Comparison of ENCODE assay signal across 1 cellular context in the genomic region with DNA sequence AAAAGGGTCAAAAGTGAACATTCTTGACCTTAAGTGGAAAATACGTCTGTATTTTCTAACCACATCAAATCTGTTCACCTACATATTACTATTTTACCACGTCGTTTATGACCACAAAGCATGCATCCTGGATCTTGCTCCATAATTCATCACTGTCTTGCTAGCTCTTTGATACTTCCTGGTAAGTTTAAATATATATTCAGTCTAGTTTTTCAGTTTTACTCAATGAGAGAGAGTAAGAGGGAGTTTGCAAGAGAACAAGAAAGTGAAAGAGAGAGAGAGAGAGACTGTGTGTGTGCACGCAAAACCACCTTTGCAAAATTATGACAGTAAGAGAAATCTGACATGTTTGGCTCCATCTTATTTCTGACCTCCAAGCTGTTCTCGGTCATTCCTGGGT.
TF ChIP-seq lines count a peak whose summit lies in the region.

No MANE protein-coding gene starts in this region.

TF ChIP-seq in GM23338, 12 proteins besides CTCF, POLR2A, EP300 and RAD21 (continued from another document):
- TF ChIP-seq, protein P1, sequence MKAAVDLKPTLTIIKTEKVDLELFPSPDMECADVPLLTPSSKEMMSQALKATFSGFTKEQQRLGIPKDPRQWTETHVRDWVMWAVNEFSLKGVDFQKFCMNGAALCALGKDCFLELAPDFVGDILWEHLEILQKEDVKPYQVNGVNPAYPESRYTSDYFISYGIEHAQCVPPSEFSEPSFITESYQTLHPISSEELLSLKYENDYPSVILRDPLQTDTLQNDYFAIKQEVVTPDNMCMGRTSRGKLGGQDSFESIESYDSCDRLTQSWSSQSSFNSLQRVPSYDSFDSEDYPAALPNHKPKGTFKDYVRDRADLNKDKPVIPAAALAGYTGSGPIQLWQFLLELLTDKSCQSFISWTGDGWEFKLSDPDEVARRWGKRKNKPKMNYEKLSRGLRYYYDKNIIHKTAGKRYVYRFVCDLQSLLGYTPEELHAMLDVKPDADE (IDR thresholded peaks at IDR 0.05), result no peak
- TF ChIP-seq, protein P2, sequence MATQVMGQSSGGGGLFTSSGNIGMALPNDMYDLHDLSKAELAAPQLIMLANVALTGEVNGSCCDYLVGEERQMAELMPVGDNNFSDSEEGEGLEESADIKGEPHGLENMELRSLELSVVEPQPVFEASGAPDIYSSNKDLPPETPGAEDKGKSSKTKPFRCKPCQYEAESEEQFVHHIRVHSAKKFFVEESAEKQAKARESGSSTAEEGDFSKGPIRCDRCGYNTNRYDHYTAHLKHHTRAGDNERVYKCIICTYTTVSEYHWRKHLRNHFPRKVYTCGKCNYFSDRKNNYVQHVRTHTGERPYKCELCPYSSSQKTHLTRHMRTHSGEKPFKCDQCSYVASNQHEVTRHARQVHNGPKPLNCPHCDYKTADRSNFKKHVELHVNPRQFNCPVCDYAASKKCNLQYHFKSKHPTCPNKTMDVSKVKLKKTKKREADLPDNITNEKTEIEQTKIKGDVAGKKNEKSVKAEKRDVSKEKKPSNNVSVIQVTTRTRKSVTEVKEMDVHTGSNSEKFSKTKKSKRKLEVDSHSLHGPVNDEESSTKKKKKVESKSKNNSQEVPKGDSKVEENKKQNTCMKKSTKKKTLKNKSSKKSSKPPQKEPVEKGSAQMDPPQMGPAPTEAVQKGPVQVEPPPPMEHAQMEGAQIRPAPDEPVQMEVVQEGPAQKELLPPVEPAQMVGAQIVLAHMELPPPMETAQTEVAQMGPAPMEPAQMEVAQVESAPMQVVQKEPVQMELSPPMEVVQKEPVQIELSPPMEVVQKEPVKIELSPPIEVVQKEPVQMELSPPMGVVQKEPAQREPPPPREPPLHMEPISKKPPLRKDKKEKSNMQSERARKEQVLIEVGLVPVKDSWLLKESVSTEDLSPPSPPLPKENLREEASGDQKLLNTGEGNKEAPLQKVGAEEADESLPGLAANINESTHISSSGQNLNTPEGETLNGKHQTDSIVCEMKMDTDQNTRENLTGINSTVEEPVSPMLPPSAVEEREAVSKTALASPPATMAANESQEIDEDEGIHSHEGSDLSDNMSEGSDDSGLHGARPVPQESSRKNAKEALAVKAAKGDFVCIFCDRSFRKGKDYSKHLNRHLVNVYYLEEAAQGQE (IDR thresholded peaks at IDR 0.05; ENCODE audit: unreplicated experiment), result no peak
- TF ChIP-seq POLR2AphosphoS5 (IDR thresholded peaks at IDR 0.05; ENCODE audit: low read depth), result no peak
- TF ChIP-seq EZH2 (IDR thresholded peaks at IDR 0.05; ENCODE audit: low read depth, unreplicated experiment), result no peak
